Comparison of ENCODE assay signal across 24 cellular contexts in the genomic region with DNA sequence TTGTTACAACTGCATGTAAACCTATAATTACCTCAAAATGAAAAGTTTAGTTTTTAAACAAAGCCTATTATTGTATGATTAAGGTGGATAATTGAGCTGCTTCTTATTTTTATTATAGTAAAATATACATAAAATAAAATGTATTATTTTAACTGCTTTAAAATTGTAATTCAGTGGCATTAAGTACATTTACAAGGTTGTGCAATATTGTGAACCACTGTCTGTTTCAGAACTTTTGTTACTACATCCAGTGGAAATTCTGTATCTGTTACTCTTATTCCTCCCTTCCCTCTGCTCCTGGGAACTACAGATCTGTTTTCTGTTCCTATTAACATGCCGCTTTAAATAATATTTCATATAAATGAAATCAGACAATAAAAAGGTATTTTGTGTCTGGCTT.
"Had no signal": no experiment of that assay in that cellular context is flagged by ENCODE, and none has a peak within 500 bp of the region (broad histone marks: within the 10 kb centered on the region; RNA-seq: fewer than 3 reads in every experiment).

No MANE protein-coding gene starts in this region.

- H3K36me3 ChIP-seq: heart right ventricle, pancreas, prostate gland, tibial nerve, uterus had no signal

- H3K36me3 Mint-ChIP-seq: mesothelial cell of epicardium; naive B cell; stimulated activated effector memory CD8-positive, alpha-beta T cell treated with anti-CD3 and anti-CD28 coated beads, Interleukin-12 subunit alpha, Interleukin-12 subunit beta, amount 100 ng/mL, for 72 hours; type B pancreatic cell had no signal

- H3K27me3 Mint-ChIP-seq: stimulated activated naive CD8-positive, alpha-beta T cell treated with anti-CD3 and anti-CD28 coated beads, Interleukin-15, amount 100 ng/mL, for 72 hours; type B pancreatic cell had no signal

- DNase-seq: heart right ventricle; islet precursor cell; left ventricle myocardium inferior; mesendoderm; naive B cell; nucleus accumbens; pancreas; posterior cingulate gyrus; retina; stimulated activated CD4-positive, alpha-beta T cell treated with anti-CD3 and anti-CD28 coated beads, Interleukin-4, amount 100 ng/mL, for 24 hours; stimulated activated naive CD4-positive, alpha-beta T cell treated with Interleukin-2 at 50 U/mL for 16 hours; stimulated activated naive CD8-positive, alpha-beta T cell treated with anti-CD3 and anti-CD28 coated beads, Interleukin-15, amount 100 ng/mL, for 72 hours; substantia nigra; uterus had no signal

- H3K9me3 ChIP-seq: pancreas, prostate gland, tibial nerve, uterus had no signal

- FAIRE-seq: pancreas had no signal

- H3K27me3 ChIP-seq: heart right ventricle, hepatocyte, pancreas, tibial nerve, uterus had no signal

- H3K27ac Mint-ChIP-seq: mesothelial cell of epicardium, naive B cell, type B pancreatic cell had no signal

- ATAC-seq: heart right ventricle; pancreas; right cardiac atrium; stimulated activated naive CD8-positive, alpha-beta T cell treated with anti-CD3 and anti-CD28 coated beads, Interleukin-15, amount 100 ng/mL, for 72 hours had no signal

- H3K4me3 Mint-ChIP-seq: mesothelial cell of epicardium; nephron; neural crest cell; stimulated activated naive CD8-positive, alpha-beta T cell treated with anti-CD3 and anti-CD28 coated beads, Interleukin-15, amount 100 ng/mL, for 72 hours; type B pancreatic cell had no signal

- H3K4me2 ChIP-seq: hepatocyte had no signal

- H3K4me3 ChIP-seq: heart right ventricle, hepatocyte, left ventricle myocardium inferior, lung, pancreas, prostate gland, tibial nerve, uterus had no signal

- H3K4me1 Mint-ChIP-seq: mesothelial cell of epicardium, naive B cell had no signal

- H3K9me3 Mint-ChIP-seq: stimulated activated effector memory CD8-positive, alpha-beta T cell treated with anti-CD3 and anti-CD28 coated beads, Interleukin-12 subunit alpha, Interleukin-12 subunit beta, amount 100 ng/mL, for 72 hours had no signal

- H3K27ac ChIP-seq: heart right ventricle, hepatocyte, left ventricle myocardium inferior, pancreas, prostate gland had no signal

- H2AFZ ChIP-seq: hepatocyte had no signal

- H3K4me1 ChIP-seq: pancreas, prostate gland had no signal
